17 cellular contexts compared by ENCODE assay signal in genomic region chr13:104253063-104253680, GRCh38.
DNase-seq lines count a peak whose midpoint lies in the region; ATAC-seq, FAIRE-seq and TF ChIP-seq lines count a peak whose summit lies in the region.
"Had no signal": no experiment of that assay in that cellular context is flagged by ENCODE, and none has a peak within 500 bp of the region (broad histone marks: within the 10 kb centered on the region; RNA-seq: fewer than 3 reads in every experiment).

No MANE protein-coding gene starts in this region.

- H3K36me3 ChIP-seq in HUES6 (ENCODE audit: control insufficient read depth, insufficient read depth, low read length) (no peaks in the 10 kb centered on the region), iPS-18a (ENCODE audit: control insufficient read depth, low read depth, low read length) (no peaks in the 10 kb centered on the region), Caco-2 (ENCODE audit: control insufficient read depth, insufficient read depth, low read length) (no peaks in the 10 kb centered on the region)
- H3K36me3 ChIP-seq: sigmoid colon, vagina had no signal

- no peak for TF ChIP-seq CTCF in WTC11 (IDR thresholded peaks at IDR 0.05)
- no peak for TF ChIP-seq CTCF in Caco-2 (IDR thresholded peaks at IDR 0.05; ENCODE audit: insufficient read depth in 1 of 2, low read depth in 1 of 2, low read length in 1 of 2, severe bottlenecking in 1 of 2, unreplicated experiment in 1 of 2)

- H3K27me3 Mint-ChIP-seq in WTC11 (ENCODE audit: low read depth) (no peaks in the 10 kb centered on the region), T-helper 17 cell (no peaks in the 10 kb centered on the region), Caco-2 (ENCODE audit: insufficient read depth, unreplicated experiment) (peaks cover 2% of the 10 kb centered on the region)
- H3K27me3 Mint-ChIP-seq: activated B cell treated with CpG ODN at 0.5 μM for 24 hours had no signal

- H3K27ac Mint-ChIP-seq in WTC11 (peak overlapping the region; percentile 92), T-helper 17 cell (no peak overlapping the region), Caco-2 (ENCODE audit: unreplicated experiment) (no peak overlapping the region)
- H3K27ac Mint-ChIP-seq: activated B cell treated with CpG ODN at 0.5 μM for 24 hours; activated T-helper 2 cell treated with anti-CD3 and anti-CD28 coated beads, Interferon-gamma antibody, Interleukin-2, Interleukin-4, amounts not matched to agents 10 μg/mL and 5 μg/mL and 100 μg/mL, durations not matched to agents 14 hours and 24 hours and 36 hours; CD8-positive, alpha-beta T cell had no signal

- H3K4me3 Mint-ChIP-seq in WTC11, result peak overlapping the region; percentile 51
- no peak overlapping the region for H3K4me3 Mint-ChIP-seq in T-helper 17 cell
- H3K4me3 Mint-ChIP-seq in Caco-2 (ENCODE audit: unreplicated experiment), result no peak overlapping the region
- H3K4me3 Mint-ChIP-seq: activated B cell treated with CpG ODN at 0.5 μM for 24 hours; CD8-positive, alpha-beta T cell had no signal

- H3K36me3 Mint-ChIP-seq in WTC11 (no peaks in the 10 kb centered on the region), T-helper 17 cell (ENCODE audit: low read depth) (no peaks in the 10 kb centered on the region), Caco-2 (ENCODE audit: insufficient read depth, unreplicated experiment) (no peaks in the 10 kb centered on the region)
- H3K36me3 Mint-ChIP-seq: CD8-positive, alpha-beta T cell had no signal

- H3K9ac ChIP-seq in HUES6 (ENCODE audit: low read length) (no peak overlapping the region), iPS-18a (ENCODE audit: low read length) (peak overlapping the region; percentile 25)

- no peak for TF ChIP-seq POLR2A in GM12891 (IDR thresholded peaks at IDR 0.05; ENCODE audit: low read depth, low read length)

- POLR2A ChIA-PET in WTC11 (lab: Charles Lee) (no interaction called here), Caco-2 (lab: Charles Lee) (no interaction called here)

- FAIRE-seq in GM12891 (lab: Jason Lieb, UNC), result no peak

- H3K4me1 Mint-ChIP-seq in WTC11 (peaks cover 52% of the 10 kb centered on the region), T-helper 17 cell (no peaks in the 10 kb centered on the region), Caco-2 (ENCODE audit: low read depth, unreplicated experiment) (no peaks in the 10 kb centered on the region)
- H3K4me1 Mint-ChIP-seq: activated B cell treated with CpG ODN at 0.5 μM for 24 hours had no signal

- no peaks in the 10 kb centered on the region for H3K27me3 ChIP-seq in HUES6 (ENCODE audit: control insufficient read depth, insufficient read depth, low read length)
- no peaks in the 10 kb centered on the region for H3K27me3 ChIP-seq in iPS-18a (ENCODE audit: control insufficient read depth, insufficient read depth, low read length)
- no peaks in the 10 kb centered on the region for H3K27me3 ChIP-seq in Caco-2 (replicated peaks; ENCODE audit: control insufficient read depth, insufficient read depth, low read length)
- H3K27me3 ChIP-seq: sigmoid colon, vagina had no signal

- H3K4me1 ChIP-seq in HUES6 (ENCODE audit: control insufficient read depth, insufficient read depth, low read length) (peaks cover 11% of the 10 kb centered on the region; the same call in 1 of the 2 replicates), iPS-18a (ENCODE audit: control insufficient read depth, low read depth, low read length) (peaks cover 24% of the 10 kb centered on the region), Caco-2 (no peaks in the 10 kb centered on the region)
- H3K4me1 ChIP-seq: sigmoid colon, vagina had no signal

- ATAC-seq in WTC11 (peak; percentile 70), T-helper 17 cell (no peak)
- ATAC-seq: CD8-positive, alpha-beta T cell; left colon; Right ventricle myocardium inferior had no signal

- H3K4me3 ChIP-seq in HUES6 (ENCODE audit: low read depth, low read length) (no peak overlapping the region), iPS-18a (ENCODE audit: low read length) (peak overlapping the region; percentile 30), Caco-2 (ENCODE audit: low read depth, low read length) (no peak overlapping the region)
- H3K4me3 ChIP-seq: sigmoid colon, vagina had no signal

- no TSS peak for BruUV-seq in Caco-2 (replicated peaks; lab: Mats Ljungman, UMichigan)

- intact Hi-C loops in Caco-2 (cut with micrococcal nuclease; ENCODE audit: unreplicated experiment), result no loop called here

- DNase-seq in DMS114 treated with DMSO at 0.1 percent for 48 hours (lab: John Stamatoyannopoulos, UW; ENCODE audit: unreplicated experiment) (peak; percentile 24), WTC11 (ENCODE audit: low spot score) (no peak), T-helper 17 cell (no peak), Caco-2 (no peak), GM12891 (ENCODE audit: insufficient read length, low spot score) (no peak), AG20443 (ENCODE audit: low spot score) (no peak)
- DNase-seq: activated B cell treated with CpG ODN at 0.5 μM for 24 hours; activated CD8-positive, alpha-beta memory T cell treated with anti-CD3 and anti-CD28 coated beads for 24 hours; CD8-positive, alpha-beta T cell; cerebellar nuclear complex; left colon; sigmoid colon had no signal

- H3K9me3 ChIP-seq in HUES6 (ENCODE audit: control insufficient read depth, insufficient read depth, low read depth, low read length) (no peaks in the 10 kb centered on the region), iPS-18a (ENCODE audit: control insufficient read depth, low read depth, low read length) (no peaks in the 10 kb centered on the region), T-helper 17 cell (ENCODE audit: control insufficient read depth, low read length, poor library complexity, severe bottlenecking) (no peaks in the 10 kb centered on the region), Caco-2 (no peaks in the 10 kb centered on the region)
- H3K9me3 ChIP-seq: sigmoid colon, vagina had no signal

- CTCF ChIA-PET in WTC11 (lab: Charles Lee), result no interaction called here
- CTCF ChIA-PET in Caco-2 (lab: Charles Lee), result no interaction called here

- no peaks in the 10 kb centered on the region for H3K9me3 Mint-ChIP-seq in WTC11
- no peaks in the 10 kb centered on the region for H3K9me3 Mint-ChIP-seq in Caco-2 (ENCODE audit: unreplicated experiment)

- H3K27ac ChIP-seq in HUES6 (ENCODE audit: low read depth, low read length) (0 out of 2 replicates have a peak overlapping the region, but pooled peaks have one; percentile 33), iPS-18a (ENCODE audit: low read length) (peak overlapping the region; percentile 61)
- H3K27ac ChIP-seq: sigmoid colon, vagina had no signal

TF ChIP-seq in WTC11, 78 proteins besides CTCF, POLR2A, EP300 and RAD21 (continues in another document):
- no peak for TF ChIP-seq ZNF425 (CRISPR knock-in tag; conservative IDR thresholded peaks at IDR 0.05)
- no peak for TF ChIP-seq EMX1 (CRISPR knock-in tag; IDR thresholded peaks at IDR 0.05)
- TF ChIP-seq CDX4 (CRISPR knock-in tag; IDR thresholded peaks at IDR 0.05; ENCODE audit: borderline replicate concordance), result no peak
- TF ChIP-seq MYBL2 (CRISPR knock-in tag; IDR thresholded peaks at IDR 0.05), result no peak

TF ChIP-seq in GM12891, 5 proteins besides CTCF, POLR2A, EP300 and RAD21:
- TF ChIP-seq PAX5 (IDR thresholded peaks at IDR 0.05; ENCODE audit: insufficient read depth, low read length, severe bottlenecking), result no peak
- no peak for TF ChIP-seq SPI1 (IDR thresholded peaks at IDR 0.05; ENCODE audit: low read depth, low read length)
- no peak for TF ChIP-seq TAF1 (IDR thresholded peaks at IDR 0.05; ENCODE audit: low read depth, low read length)
- TF ChIP-seq POU2F2 (IDR thresholded peaks at IDR 0.05; ENCODE audit: low read depth, low read length), result no peak
- no peak for TF ChIP-seq POLR2AphosphoS5 (IDR thresholded peaks at IDR 0.05; ENCODE audit: low read depth, low read length)
TF ChIP-seq in GM12891: peak in this region for 0.
